In genomic region chr4:8547108-8547911, GRCh38 we compare ENCODE assay signal across 10 cellular contexts. TPM values are rescaled to one million over a fixed set of nuclear protein-coding genes. Genes with fewer than 3 reads are reported as not detected.
DNase-seq lines count a peak whose midpoint lies in the region; ATAC-seq and TF ChIP-seq lines count a peak whose summit lies in the region.
"Had no signal": no experiment of that assay in that cellular context is flagged by ENCODE, and none has a peak within 500 bp of the region (broad histone marks: within the 10 kb centered on the region; RNA-seq: fewer than 3 reads in every experiment).

No MANE protein-coding gene starts in this region.

- no peaks in the 10 kb centered on the region for H3K36me3 Mint-ChIP-seq in T-helper 17 cell (ENCODE audit: low read depth)
- H3K36me3 Mint-ChIP-seq: activated naive CD8-positive, alpha-beta T cell treated with anti-CD3 and anti-CD28 coated beads, Interleukin-2, amount 10 ng/mL, durations not matched to agents 7 days and 5 days had no signal

- no peaks in the 10 kb centered on the region for H3K27me3 Mint-ChIP-seq in T-helper 17 cell
- H3K27me3 Mint-ChIP-seq: activated naive CD8-positive, alpha-beta T cell treated with anti-CD3 and anti-CD28 coated beads, Interleukin-2, amount 10 ng/mL, durations not matched to agents 7 days and 5 days had no signal

- no peak for ATAC-seq in T-helper 17 cell
- ATAC-seq in GM19455 (IDR thresholded peaks at IDR 0.05; ENCODE audit: unreplicated experiment), result no peak
- no peak for ATAC-seq in stimulated activated naive CD8-positive, alpha-beta T cell treated with anti-CD3 and anti-CD28 coated beads, Interleukin-15, Interleukin-2, amounts not matched to agents 100 U/mL and 50 U/mL, for 24 hours

- H3K4me1 Mint-ChIP-seq in T-helper 17 cell, result no peaks in the 10 kb centered on the region
- H3K4me1 Mint-ChIP-seq: activated naive CD8-positive, alpha-beta T cell treated with anti-CD3 and anti-CD28 coated beads, Interleukin-2, amount 10 ng/mL, durations not matched to agents 7 days and 5 days had no signal

- no peaks in the 10 kb centered on the region for H3K9me3 ChIP-seq in T-helper 17 cell (ENCODE audit: control insufficient read depth, low read length, poor library complexity, severe bottlenecking)
- H3K9me3 ChIP-seq: neutrophil had no signal

- DNase-seq in ACHN, result peak; percentile 49
- DNase-seq in GM20000 (ENCODE audit: low spot score), result peak; percentile 63
- DNase-seq in T-helper 17 cell, result no peak
- peak; percentile 79 for DNase-seq in iPS-NIHi7 (ENCODE audit: extremely low spot score)
- DNase-seq in hippocampal formation (lab: John Stamatoyannopoulos, UW), result no peak
- no peak for DNase-seq in activated gamma-delta T cell (lab: John Stamatoyannopoulos, UW)
- DNase-seq in stimulated activated naive CD8-positive, alpha-beta T cell treated with anti-CD3 and anti-CD28 coated beads, Interleukin-15, Interleukin-2, amounts not matched to agents 100 U/mL and 50 U/mL, for 24 hours, result no peak
- DNase-seq: activated naive CD8-positive, alpha-beta T cell treated with anti-CD3 and anti-CD28 coated beads, Interleukin-2, amount 10 ng/mL, durations not matched to agents 7 days and 5 days had no signal

- no peak overlapping the region for H3K4me3 Mint-ChIP-seq in T-helper 17 cell
- H3K4me3 Mint-ChIP-seq: activated naive CD8-positive, alpha-beta T cell treated with anti-CD3 and anti-CD28 coated beads, Interleukin-2, amount 10 ng/mL, durations not matched to agents 7 days and 5 days had no signal

- in situ Hi-C loops in ACHN (cut with HindIII; ENCODE audit: low pct_ligation_motif_present, low pct_unique_long_range_greater_than_20kb, low sequenced_read_pairs), result no loop called here

- TF ChIP-seq CTCF in GM20000 (IDR thresholded peaks at IDR 0.05; ENCODE audit: extremely low read depth, missing control alignments), result peak; percentile 57

- H3K27ac Mint-ChIP-seq in T-helper 17 cell, result peak overlapping the region; percentile 49
- H3K27ac Mint-ChIP-seq: activated naive CD8-positive, alpha-beta T cell treated with anti-CD3 and anti-CD28 coated beads, Interleukin-2, amount 10 ng/mL, durations not matched to agents 7 days and 5 days had no signal

RNA-seq across cellular contexts. Expression of gene GPR78, which starts 32.9 kb away (rescaled TPM):
- not detected for total RNA-seq in T-helper 17 cell
- total RNA-seq: activated naive CD8-positive, alpha-beta T cell treated with anti-CD3 and anti-CD28 coated beads, Interleukin-2, amount 10 ng/mL, durations not matched to agents 7 days and 5 days had no signal

RNA-seq across cellular contexts. Expression of gene CPZ, which starts 45.3 kb away (rescaled TPM):
- not detected for total RNA-seq in T-helper 17 cell
- total RNA-seq: activated naive CD8-positive, alpha-beta T cell treated with anti-CD3 and anti-CD28 coated beads, Interleukin-2, amount 10 ng/mL, durations not matched to agents 7 days and 5 days had no signal

Comparison
In these comparisons a context has a peak if more than half of its experiments do, and no peak if none do; other contexts are left out.
1. DNase-seq: peak in ACHN (single experiment), GM20000 (single experiment) and iPS-NIHi7 (single experiment); none in T-helper 17 cell (0 of 3), hippocampal formation (0 of 2), activated gamma-delta T cell (single experiment) and stimulated activated naive CD8-positive, alpha-beta T cell treated with anti-CD3 and anti-CD28 coated beads, Interleukin-15, Interleukin-2, amounts not matched to agents 100 U/mL and 50 U/mL, for 24 hours (single experiment).